Comparison of ENCODE assay signal across 6 cellular contexts in genomic region chr12:125312471-125312870, GRCh38.
"Had no signal": no experiment of that assay in that cellular context is flagged by ENCODE, and none has a peak within 500 bp of the region (broad histone marks: within the 10 kb centered on the region; RNA-seq: fewer than 3 reads in every experiment).

No MANE protein-coding gene starts in this region.

- H3K9me3 Mint-ChIP-seq: GM23338, H9 had no signal

- DNase-seq: H9, HCEC 1CT, KBM-7 had no signal

- H3K27ac Mint-ChIP-seq: GM23338, H9, IgD-negative memory B cell had no signal

- H3K4me3 ChIP-seq: GM23338 had no signal

- ATAC-seq: GM23338, HepG2 had no signal

- H3K36me3 Mint-ChIP-seq: IgD-negative memory B cell had no signal

- H3K4me1 Mint-ChIP-seq: IgD-negative memory B cell had no signal

- H3K4me3 Mint-ChIP-seq: GM23338, IgD-negative memory B cell had no signal
